ENCODE assay signal across 17 cellular contexts in the genomic region with DNA sequence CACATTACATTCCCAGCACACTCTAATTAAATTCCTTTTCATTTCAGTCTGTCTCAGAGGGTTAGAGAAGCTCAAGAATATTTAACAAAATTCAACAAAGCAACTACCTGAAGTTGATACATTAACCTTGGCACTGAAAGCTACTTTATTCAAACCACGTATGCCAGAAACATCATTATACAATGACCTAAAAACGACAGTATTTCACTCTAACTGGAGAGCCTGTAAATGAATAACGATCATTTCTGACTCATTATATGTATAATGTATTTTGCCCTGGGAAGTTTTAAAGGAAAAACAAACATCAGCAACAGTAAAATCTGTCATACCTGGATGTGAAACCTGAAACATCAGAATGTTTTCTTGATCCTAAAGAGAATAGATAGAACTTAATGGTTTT.
A peak's percentile ranks its signal among the peaks of the same experiment; 100 is the strongest.
DNase-seq lines count a peak whose midpoint lies in the region; ATAC-seq and TF ChIP-seq lines count a peak whose summit lies in the region.
"Had no signal": no experiment of that assay in that cellular context is flagged by ENCODE, and none has a peak within 500 bp of the region (broad histone marks: within the 10 kb centered on the region; RNA-seq: fewer than 3 reads in every experiment).

No MANE protein-coding gene starts in this region.

- H3K9me2 ChIP-seq in SK-N-SH: no peaks in the 10 kb centered on the region

- TF ChIP-seq EP300 in SK-N-SH (IDR thresholded peaks at IDR 0.05; ENCODE audit: borderline replicate concordance in 1 of 2, low read depth in 1 of 2, low read length in 1 of 2): no peak

- ATAC-seq in SK-N-SH treated with all-trans-retinoic acid at 6 μM for 48 hours (peak; percentile 22; the same call in 1 of the 3 replicates), GM19467 (IDR thresholded peaks at IDR 0.05; ENCODE audit: unreplicated experiment) (no peak), GM19452 (IDR thresholded peaks at IDR 0.05; ENCODE audit: unreplicated experiment) (no peak)
- ATAC-seq: GM12878, GM23338 had no signal

- H3K4me1 ChIP-seq in SK-N-SH (ENCODE audit: control insufficient read depth in 1 of 2, insufficient read depth in 2 of 2, low read depth in 1 of 2, low read length in 1 of 2): no peaks in the 10 kb centered on the region
- H3K4me1 ChIP-seq: BLaER1, Caco-2 had no signal

- no peaks in the 10 kb centered on the region for H3F3A ChIP-seq in SK-N-SH (replicated peaks; ENCODE audit: insufficient read depth)

- DNase-seq in SK-N-SH (no peak), epithelial cell of proximal tubule (ENCODE audit: low read depth) (peak; percentile 46), kidney tubule cell (ENCODE audit: low spot score) (peak; percentile 47), DMS79 (lab: John Stamatoyannopoulos, UW) (no peak)
- DNase-seq in stimulated activated CD4-positive, alpha-beta T cell treated with anti-CD3 and anti-CD28 coated beads, Interleukin-2, amount 100 ng/mL, for 24 hours: no peak
- DNase-seq: AML-193; Caco-2; CD8-positive, alpha-beta memory T cell; DMS53; H9 had no signal

- H2AFZ ChIP-seq in SK-N-SH (ENCODE audit: low read depth): no peak overlapping the region
- H2AFZ ChIP-seq: GM23338 had no signal

- WGBS in SK-N-SH (ENCODE audit: low lambda C conversion rate): 12% methylated on average over 3 of the region's 3 CpGs

- POLR2A ChIA-PET in SK-N-SH (lab: Yijun Ruan, JAX): no interaction called here

- no peak overlapping the region for H3K27ac ChIP-seq in SK-N-SH (ENCODE audit: low read depth in 2 of 2, low read length in 1 of 2)
- H3K27ac ChIP-seq: 22Rv1, BLaER1 had no signal

- no peak for TF ChIP-seq CTCF in SK-N-SH (IDR thresholded peaks at IDR 0.05)
- no peak for TF ChIP-seq CTCF in epithelial cell of proximal tubule (conservative IDR thresholded peaks at IDR 0.05; ENCODE audit: low read depth, low read length)

- no peaks in the 10 kb centered on the region for H3K36me3 ChIP-seq in SK-N-SH (replicated peaks in 1 of 2; ENCODE audit: control insufficient read depth in 1 of 2, insufficient read depth in 2 of 2, low read length in 1 of 2)
- H3K36me3 ChIP-seq: BLaER1 had no signal

- H3K4me3 ChIP-seq in SK-N-SH (ENCODE audit: low read depth in 2 of 2, low read length in 1 of 2): no peak overlapping the region
- H3K4me3 ChIP-seq in epithelial cell of proximal tubule (ENCODE audit: low read depth, low read length): no peak overlapping the region
- H3K4me3 ChIP-seq: BLaER1, GM12878, GM23338 had no signal

- H3K27me3 ChIP-seq in SK-N-SH (ENCODE audit: insufficient read depth): no peaks in the 10 kb centered on the region
- H3K27me3 ChIP-seq: BLaER1 had no signal

- H3K79me2 ChIP-seq in SK-N-SH (ENCODE audit: insufficient read depth): no peaks in the 10 kb centered on the region

- TF ChIP-seq RAD21 in SK-N-SH (IDR thresholded peaks at IDR 0.05; ENCODE audit: low read length): no peak

- CTCF ChIA-PET in SK-N-SH (lab: Yijun Ruan, JAX): no interaction called here

- no peaks in the 10 kb centered on the region for H3K9me3 ChIP-seq in SK-N-SH
- H3K9me3 ChIP-seq: BLaER1, Caco-2 had no signal

- no peak overlapping the region for H3K9ac ChIP-seq in SK-N-SH
- H3K9ac ChIP-seq: BLaER1 had no signal

- no peaks in the 10 kb centered on the region for H4K20me1 ChIP-seq in SK-N-SH (ENCODE audit: insufficient read depth)
- H4K20me1 ChIP-seq: BLaER1 had no signal

- H3K4me2 ChIP-seq in SK-N-SH: no peak overlapping the region
- H3K4me2 ChIP-seq: BLaER1, GM23338 had no signal

TF ChIP-seq in SK-N-SH treated with all-trans-retinoic acid at 6 μM for 48 hours, 23 proteins besides CTCF, POLR2A, EP300 and RAD21 (continues in another document):
- TF ChIP-seq RARB (CRISPR knock-in tag; IDR thresholded peaks at IDR 0.05) (0 out of 2 replicates have a peak, but pooled peaks have one; percentile 29), ARNTL (CRISPR knock-in tag; IDR thresholded peaks at IDR 0.05; ENCODE audit: borderline replicate concordance, low read depth) (no peak), ZFP30 (CRISPR knock-in tag; IDR thresholded peaks at IDR 0.05) (no peak), ESRRG (CRISPR knock-in tag; IDR thresholded peaks at IDR 0.05) (no peak), BACH2 (CRISPR knock-in tag; IDR thresholded peaks at IDR 0.05; ENCODE audit: borderline replicate concordance) (no peak), GLIS3 (CRISPR knock-in tag; IDR thresholded peaks at IDR 0.05) (no peak), CSDC2 (CRISPR knock-in tag; IDR thresholded peaks at IDR 0.05) (no peak), OSR1 (CRISPR knock-in tag; IDR thresholded peaks at IDR 0.05) (no peak), ZC3H10 (CRISPR knock-in tag; IDR thresholded peaks at IDR 0.05) (peak; percentile 70)
- TF ChIP-seq, protein P1, sequence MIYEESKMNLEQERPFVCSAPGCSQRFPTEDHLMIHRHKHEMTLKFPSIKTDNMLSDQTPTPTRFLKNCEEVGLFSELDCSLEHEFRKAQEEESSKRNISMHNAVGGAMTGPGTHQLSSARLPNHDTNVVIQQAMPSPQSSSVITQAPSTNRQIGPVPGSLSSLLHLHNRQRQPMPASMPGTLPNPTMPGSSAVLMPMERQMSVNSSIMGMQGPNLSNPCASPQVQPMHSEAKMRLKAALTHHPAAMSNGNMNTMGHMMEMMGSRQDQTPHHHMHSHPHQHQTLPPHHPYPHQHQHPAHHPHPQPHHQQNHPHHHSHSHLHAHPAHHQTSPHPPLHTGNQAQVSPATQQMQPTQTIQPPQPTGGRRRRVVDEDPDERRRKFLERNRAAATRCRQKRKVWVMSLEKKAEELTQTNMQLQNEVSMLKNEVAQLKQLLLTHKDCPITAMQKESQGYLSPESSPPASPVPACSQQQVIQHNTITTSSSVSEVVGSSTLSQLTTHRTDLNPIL (CRISPR knock-in tag; IDR thresholded peaks at IDR 0.05; ENCODE audit: low read depth): no peak

TF ChIP-seq in SK-N-SH, 30 proteins besides CTCF, POLR2A, EP300 and RAD21:
- no peak for TF ChIP-seq EZH2phosphoT487 (IDR thresholded peaks at IDR 0.05; ENCODE audit: borderline replicate concordance, low read depth)
- TF ChIP-seq MEF2A (IDR thresholded peaks at IDR 0.05; ENCODE audit: borderline replicate concordance, low read depth): no peak
- TF ChIP-seq SIN3A (IDR thresholded peaks at IDR 0.05; ENCODE audit: borderline replicate concordance, low read depth, low read length): no peak
- TF ChIP-seq MXI1 (IDR thresholded peaks at IDR 0.05; ENCODE audit: low read depth, low read length): no peak
- TF ChIP-seq, protein P2, sequence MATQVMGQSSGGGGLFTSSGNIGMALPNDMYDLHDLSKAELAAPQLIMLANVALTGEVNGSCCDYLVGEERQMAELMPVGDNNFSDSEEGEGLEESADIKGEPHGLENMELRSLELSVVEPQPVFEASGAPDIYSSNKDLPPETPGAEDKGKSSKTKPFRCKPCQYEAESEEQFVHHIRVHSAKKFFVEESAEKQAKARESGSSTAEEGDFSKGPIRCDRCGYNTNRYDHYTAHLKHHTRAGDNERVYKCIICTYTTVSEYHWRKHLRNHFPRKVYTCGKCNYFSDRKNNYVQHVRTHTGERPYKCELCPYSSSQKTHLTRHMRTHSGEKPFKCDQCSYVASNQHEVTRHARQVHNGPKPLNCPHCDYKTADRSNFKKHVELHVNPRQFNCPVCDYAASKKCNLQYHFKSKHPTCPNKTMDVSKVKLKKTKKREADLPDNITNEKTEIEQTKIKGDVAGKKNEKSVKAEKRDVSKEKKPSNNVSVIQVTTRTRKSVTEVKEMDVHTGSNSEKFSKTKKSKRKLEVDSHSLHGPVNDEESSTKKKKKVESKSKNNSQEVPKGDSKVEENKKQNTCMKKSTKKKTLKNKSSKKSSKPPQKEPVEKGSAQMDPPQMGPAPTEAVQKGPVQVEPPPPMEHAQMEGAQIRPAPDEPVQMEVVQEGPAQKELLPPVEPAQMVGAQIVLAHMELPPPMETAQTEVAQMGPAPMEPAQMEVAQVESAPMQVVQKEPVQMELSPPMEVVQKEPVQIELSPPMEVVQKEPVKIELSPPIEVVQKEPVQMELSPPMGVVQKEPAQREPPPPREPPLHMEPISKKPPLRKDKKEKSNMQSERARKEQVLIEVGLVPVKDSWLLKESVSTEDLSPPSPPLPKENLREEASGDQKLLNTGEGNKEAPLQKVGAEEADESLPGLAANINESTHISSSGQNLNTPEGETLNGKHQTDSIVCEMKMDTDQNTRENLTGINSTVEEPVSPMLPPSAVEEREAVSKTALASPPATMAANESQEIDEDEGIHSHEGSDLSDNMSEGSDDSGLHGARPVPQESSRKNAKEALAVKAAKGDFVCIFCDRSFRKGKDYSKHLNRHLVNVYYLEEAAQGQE (IDR thresholded peaks at IDR 0.05; ENCODE audit: low read depth, low read length): no peak
- TF ChIP-seq TCF12 (IDR thresholded peaks at IDR 0.05): no peak

Comparison
In these comparisons a context has a peak if more than half of its experiments do, and no peak if none do; other contexts are left out.
1. DNase-seq: peak in epithelial cell of proximal tubule (single experiment) and kidney tubule cell (single experiment); none in SK-N-SH (single experiment), stimulated activated CD4-positive, alpha-beta T cell treated with anti-CD3 and anti-CD28 coated beads, Interleukin-2, amount 100 ng/mL, for 24 hours (0 of 2) and DMS79 (single experiment).